8 cellular contexts compared by ENCODE assay signal in the genomic region with DNA sequence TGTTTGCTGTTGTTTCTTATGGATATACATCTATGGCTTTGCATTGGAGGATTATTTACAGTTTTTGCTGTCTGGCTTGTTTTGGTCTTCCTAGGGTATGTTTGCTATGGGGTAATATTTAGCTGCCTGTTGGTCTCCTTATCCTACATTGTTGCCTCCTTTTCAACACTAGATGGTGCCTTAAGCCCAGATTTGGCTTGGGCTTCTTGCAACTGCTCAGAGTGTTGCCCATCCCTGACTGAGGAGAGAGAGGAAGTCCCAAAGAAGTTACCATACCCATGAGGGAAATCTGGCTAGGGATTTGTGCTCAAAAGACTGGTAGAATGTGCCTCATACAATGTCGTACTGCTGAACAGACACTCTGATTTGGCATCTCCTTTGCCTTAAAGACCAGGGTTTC.
DNase-seq lines count a peak whose midpoint lies in the region; ATAC-seq and TF ChIP-seq lines count a peak whose summit lies in the region.

No MANE protein-coding gene starts in this region.

- DNase-seq in DMS153 (lab: John Stamatoyannopoulos, UW): peak; percentile 16
- peak; percentile 51 for DNase-seq in H4 (ENCODE audit: low spot score)
- DNase-seq in NOMO-1 (lab: John Stamatoyannopoulos, UW; ENCODE audit: unreplicated experiment in 2 of 2): peak; percentile 39 to 55
- DNase-seq in fibroblast of the aortic adventitia (ENCODE audit: low read depth): peak; percentile 22

- TF ChIP-seq CTCF in fibroblast of the aortic adventitia (IDR thresholded peaks at IDR 0.05; ENCODE audit: insufficient read depth, low read length): peak; percentile 25

- no peak overlapping the region for H3K4me3 ChIP-seq in fibroblast of the aortic adventitia (ENCODE audit: low read depth, low read length)

- ATAC-seq in HG03025 (IDR thresholded peaks at IDR 0.05; ENCODE audit: low FRiP score, unreplicated experiment) (no peak), GM21390 (IDR thresholded peaks at IDR 0.05; ENCODE audit: unreplicated experiment) (no peak), HG03159 (IDR thresholded peaks at IDR 0.05; ENCODE audit: unreplicated experiment) (no peak), GM21526 (IDR thresholded peaks at IDR 0.05; ENCODE audit: low FRiP score, unreplicated experiment) (no peak)
